ENCODE assay signal across 6 cellular contexts in the genomic region with DNA sequence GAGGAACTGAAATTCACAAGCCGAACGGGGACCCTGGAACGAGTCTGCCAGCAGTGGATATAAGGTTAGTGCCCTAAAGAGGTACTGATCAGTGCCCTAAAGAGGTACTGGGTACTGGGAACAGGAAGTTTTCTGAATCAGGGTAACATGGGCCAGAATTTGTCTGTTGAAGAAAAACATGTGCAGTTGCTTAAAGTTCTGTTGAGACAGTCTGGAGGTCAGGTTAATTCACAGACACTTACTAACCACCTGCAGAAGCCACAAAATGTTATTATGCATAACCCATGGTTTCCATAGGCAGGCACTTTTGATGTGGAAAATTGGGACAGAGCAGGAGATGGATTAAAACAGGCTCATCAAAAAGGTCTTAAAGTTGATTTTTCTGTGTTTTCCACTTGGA.
"Had no signal": no experiment of that assay in that cellular context is flagged by ENCODE, and none has a peak within 500 bp of the region (broad histone marks: within the 10 kb centered on the region; RNA-seq: fewer than 3 reads in every experiment).

No MANE protein-coding gene starts in this region.

- H3K4me3 ChIP-seq: GM23338 had no signal

- H3K4me2 ChIP-seq: GM23338 had no signal

- DNase-seq: H9, HCEC 1CT, IMR-90, KBM-7 had no signal

- H3K27ac ChIP-seq: HL-60 had no signal

- ATAC-seq: GM23338 had no signal

- H2AFZ ChIP-seq: GM23338 had no signal
